Comparison of ENCODE assay signal across 12 cellular contexts in the genomic region with DNA sequence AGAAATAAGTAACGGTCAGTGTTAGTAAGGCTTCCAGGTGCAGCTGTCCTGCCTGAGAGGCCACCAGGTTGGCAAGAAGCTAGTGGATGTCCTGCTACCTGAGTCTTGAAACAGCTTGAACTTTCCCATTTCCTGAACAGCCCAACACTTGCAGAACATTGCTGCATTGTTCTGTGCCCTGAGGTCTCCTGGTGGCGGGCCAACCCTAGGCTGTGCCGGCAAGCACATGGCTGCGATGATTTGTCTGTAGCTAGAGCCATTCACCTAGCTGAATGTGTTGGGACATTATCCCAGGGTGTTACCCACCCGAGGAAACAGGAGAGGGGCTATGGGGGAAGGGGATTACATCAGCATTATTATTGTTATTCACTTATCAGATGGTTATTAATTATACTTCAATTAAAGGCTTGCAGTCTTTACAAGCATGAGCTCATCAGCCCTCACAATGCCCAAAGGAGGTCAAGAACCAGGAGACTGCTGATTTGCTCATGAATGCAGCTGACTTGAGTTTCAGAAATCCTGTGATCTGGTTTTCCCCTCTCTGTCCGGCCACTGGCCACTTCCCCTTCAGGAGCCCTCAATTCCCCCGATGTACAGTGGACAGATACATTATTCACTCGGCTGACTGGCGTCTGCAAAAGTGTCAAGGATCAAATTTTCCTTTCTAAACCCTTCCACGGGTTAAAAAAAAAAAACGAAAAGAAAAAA.
DNase-seq lines count a peak whose midpoint lies in the region; ATAC-seq, FAIRE-seq and TF ChIP-seq lines count a peak whose summit lies in the region.
"Had no signal": no experiment of that assay in that cellular context is flagged by ENCODE, and none has a peak within 500 bp of the region (broad histone marks: within the 10 kb centered on the region; RNA-seq: fewer than 3 reads in every experiment).

No MANE protein-coding gene starts in this region.

- no peak; a peak in 1 of 4 replicates for TF ChIP-seq EP300 in GM12878 (IDR thresholded peaks at IDR 0.05; ENCODE audit: borderline replicate concordance in 1 of 2, control insufficient read depth in 1 of 2, low read depth in 2 of 2, low read length in 2 of 2)

- H3K9ac ChIP-seq in GM12878 (ENCODE audit: control insufficient read depth, insufficient read depth, low read length), result no peak overlapping the region
- H3K9ac ChIP-seq: parathyroid adenoma had no signal

- peak overlapping the region; percentile 96 for H3K27ac Mint-ChIP-seq in progenitor cell of endocrine pancreas
- H3K27ac Mint-ChIP-seq in activated naive CD4-positive, alpha-beta T cell treated with anti-CD3 and anti-CD28 coated beads, Interleukin-2, amount 50 U/mL, for 72 hours, result no peak overlapping the region
- no peak overlapping the region for H3K27ac Mint-ChIP-seq in activated T-helper 2 cell treated with anti-CD3 and anti-CD28 coated beads, Interferon-gamma antibody, Interleukin-2, Interleukin-4, amounts not matched to agents 10 μg/mL and 5 μg/mL and 100 μg/mL, durations not matched to agents 14 hours and 24 hours and 36 hours

- intact Hi-C loops in GM12878 (cut with micrococcal nuclease; ENCODE audit: unreplicated experiment), result no loop called here
- intact Hi-C loops in right cardiac atrium (cut with DNase I), result no loop called here
- intact Hi-C loops in activated T-helper 2 cell treated with anti-CD3 and anti-CD28 coated beads, Interferon-gamma antibody, Interleukin-2, Interleukin-4, amounts not matched to agents 10 μg/mL and 5 μg/mL and 100 μg/mL, durations not matched to agents 14 hours and 24 hours and 36 hours (cut with micrococcal nuclease), result no loop called here

- no peak overlapping the region for H3K27ac ChIP-seq in GM12878 (ENCODE audit: control insufficient read depth, insufficient read depth)
- no peak overlapping the region for H3K27ac ChIP-seq in right cardiac atrium (ENCODE audit: low read length)
- H3K27ac ChIP-seq: thoracic aorta had no signal

- H3K36me3 ChIP-seq in GM12878 (ENCODE audit: control insufficient read depth in 2 of 2, insufficient read depth in 2 of 2, low read length in 1 of 2), result no peaks in the 10 kb centered on the region
- H3K36me3 ChIP-seq: thoracic aorta had no signal

- peaks cover 66% of the 10 kb centered on the region for H3K4me1 Mint-ChIP-seq in progenitor cell of endocrine pancreas (ENCODE audit: low read depth)
- peaks cover 21% of the 10 kb centered on the region for H3K4me1 Mint-ChIP-seq in activated T-helper 2 cell treated with anti-CD3 and anti-CD28 coated beads, Interferon-gamma antibody, Interleukin-2, Interleukin-4, amounts not matched to agents 10 μg/mL and 5 μg/mL and 100 μg/mL, durations not matched to agents 14 hours and 24 hours and 36 hours (ENCODE audit: low read depth)

- no peaks in the 10 kb centered on the region for H3K9me3 ChIP-seq in GM12878 (replicated peaks; ENCODE audit: control insufficient read depth, insufficient read depth, low read length)
- no peaks in the 10 kb centered on the region for H3K9me3 ChIP-seq in right cardiac atrium (ENCODE audit: control insufficient read depth, low read length)
- H3K9me3 ChIP-seq: thoracic aorta had no signal

- ATAC-seq in GM12878, result peak; percentile 82
- ATAC-seq in right cardiac atrium, result peak; percentile 53 to 67
- ATAC-seq in activated naive CD4-positive, alpha-beta T cell treated with anti-CD3 and anti-CD28 coated beads, Interleukin-2, amount 50 U/mL, for 72 hours, result no peak
- no peak for ATAC-seq in HG02973 (IDR thresholded peaks at IDR 0.05; ENCODE audit: unreplicated experiment)

- DNase-seq in GM10248 (ENCODE audit: extremely low spot score) (peak; percentile 34), GM12878 (ENCODE audit: low read depth, low spot score) (no peak), right cardiac atrium (peak in 2 of 3 donors; percentile 26 to 70), progenitor cell of endocrine pancreas (ENCODE audit: low spot score, unreplicated experiment) (no peak), NCI-H526 treated with DMSO at 0.1 percent for 48 hours (lab: John Stamatoyannopoulos, UW) (no peak)
- no peak for DNase-seq in activated naive CD4-positive, alpha-beta T cell treated with anti-CD3 and anti-CD28 coated beads, Interleukin-2, amount 50 U/mL, for 72 hours (ENCODE audit: low spot score in 2 of 2)
- no peak for DNase-seq in activated T-helper 2 cell treated with anti-CD3 and anti-CD28 coated beads, Interferon-gamma antibody, Interleukin-2, Interleukin-4, amounts not matched to agents 10 μg/mL and 5 μg/mL and 100 μg/mL, durations not matched to agents 14 hours and 24 hours and 36 hours (ENCODE audit: low spot score)
- DNase-seq: GF-D8, H9 had no signal

- H3K4me1 ChIP-seq in GM12878 (ENCODE audit: control insufficient read depth, insufficient read depth, low read length), result peaks cover 19% of the 10 kb centered on the region
- H3K4me1 ChIP-seq in right cardiac atrium (ENCODE audit: control insufficient read depth, insufficient read depth, low read length), result peaks cover 8% of the 10 kb centered on the region

- peak overlapping the region; percentile 31 for H3K4me3 Mint-ChIP-seq in progenitor cell of endocrine pancreas (ENCODE audit: low read depth)
- no peak overlapping the region for H3K4me3 Mint-ChIP-seq in activated T-helper 2 cell treated with anti-CD3 and anti-CD28 coated beads, Interferon-gamma antibody, Interleukin-2, Interleukin-4, amounts not matched to agents 10 μg/mL and 5 μg/mL and 100 μg/mL, durations not matched to agents 14 hours and 24 hours and 36 hours (ENCODE audit: low read depth)
- H3K4me3 Mint-ChIP-seq: H9 had no signal

- H3K4me2 ChIP-seq in GM12878 (ENCODE audit: control insufficient read depth, insufficient read depth), result 0 out of 2 replicates have a peak overlapping the region, but pooled peaks have one; percentile 17

- no peak overlapping the region for H2AFZ ChIP-seq in GM12878 (ENCODE audit: control insufficient read depth, low read depth, low read length)

- in situ Hi-C loops in GM12878 (cut with MboI), result no loop called here

- WGBS in GM12878 (ENCODE audit: insufficient coverage, insufficient replicate concordance, low lambda C conversion rate, missing lambda C conversion rate), result 39% methylated on average over 10 of the region's 11 CpGs
- WGBS in right cardiac atrium, result 43% methylated on average over 11 of the region's 11 CpGs

- no peaks in the 10 kb centered on the region for H3K9me3 Mint-ChIP-seq in progenitor cell of endocrine pancreas (ENCODE audit: low read depth)
- H3K9me3 Mint-ChIP-seq in activated naive CD4-positive, alpha-beta T cell treated with anti-CD3 and anti-CD28 coated beads, Interleukin-2, amount 50 U/mL, for 72 hours, result peaks cover 4 to 5% of the 10 kb centered on the region in 2 donors
- H3K9me3 Mint-ChIP-seq in activated T-helper 2 cell treated with anti-CD3 and anti-CD28 coated beads, Interferon-gamma antibody, Interleukin-2, Interleukin-4, amounts not matched to agents 10 μg/mL and 5 μg/mL and 100 μg/mL, durations not matched to agents 14 hours and 24 hours and 36 hours, result no peaks in the 10 kb centered on the region
- H3K9me3 Mint-ChIP-seq: H9 had no signal

- H3K36me3 Mint-ChIP-seq in progenitor cell of endocrine pancreas (ENCODE audit: insufficient read depth), result no peaks in the 10 kb centered on the region
- H3K36me3 Mint-ChIP-seq in activated naive CD4-positive, alpha-beta T cell treated with anti-CD3 and anti-CD28 coated beads, Interleukin-2, amount 50 U/mL, for 72 hours, result no peaks in the 10 kb centered on the region
- H3K36me3 Mint-ChIP-seq in activated T-helper 2 cell treated with anti-CD3 and anti-CD28 coated beads, Interferon-gamma antibody, Interleukin-2, Interleukin-4, amounts not matched to agents 10 μg/mL and 5 μg/mL and 100 μg/mL, durations not matched to agents 14 hours and 24 hours and 36 hours (ENCODE audit: low read depth), result no peaks in the 10 kb centered on the region

- BruUV-seq in GM12878 (replicated peaks; lab: Mats Ljungman, UMichigan), result no TSS peak

- H4K20me1 ChIP-seq in GM12878 (ENCODE audit: control insufficient read depth, insufficient read depth), result no peaks in the 10 kb centered on the region

- TF ChIP-seq CTCF in GM10248 (IDR thresholded peaks at IDR 0.05; ENCODE audit: control extremely low read depth, extremely low read depth, low read depth, missing control alignments) (no peak), GM12878 (IDR thresholded peaks at IDR 0.05 in 2 of 3, conservative IDR thresholded peaks at IDR 0.05 in 1 of 3; ENCODE audit: control insufficient read depth in 2 of 3, extremely low read depth in 1 of 3, insufficient read depth in 1 of 3, low read depth in 3 of 3, low read length in 3 of 3) (no peak), progenitor cell of endocrine pancreas (IDR thresholded peaks at IDR 0.05; ENCODE audit: unreplicated experiment) (no peak)

- H3K79me2 ChIP-seq in GM12878 (ENCODE audit: control insufficient read depth, insufficient read depth, low read length), result no peaks in the 10 kb centered on the region
- H3K79me2 ChIP-seq: parathyroid adenoma had no signal

- RAD21 ChIA-PET in GM12878 (lab: Charles Lee; ENCODE audit: unreplicated experiment), result interaction anchor here (1.1 kb wide), 1 partner anchor 105 kb away, joined by 3 read pairs; no protein-coding TSS in a partner anchor

- CTCF ChIA-PET in GM10248 (lab: Yijun Ruan, JAX) (interaction anchor here (1.6 kb wide), 1 partner anchor 14 kb away, joined by 6 read pairs; no protein-coding TSS in a partner anchor), GM12878 (lab: Yijun Ruan, JAX) (no interaction called here)

- TF ChIP-seq RAD21 in GM12878 (IDR thresholded peaks at IDR 0.05; ENCODE audit: insufficient read depth, low read depth, low read length), result no peak

- H3K4me3 ChIP-seq in GM12878 (no peak overlapping the region), right cardiac atrium (ENCODE audit: low read length) (no peak overlapping the region)
- H3K4me3 ChIP-seq: thoracic aorta had no signal

- no peaks in the 10 kb centered on the region for H3K27me3 ChIP-seq in GM12878 (replicated peaks in 1 of 2; ENCODE audit: control insufficient read depth in 2 of 2, insufficient read depth in 2 of 2, low read length in 1 of 2)
- H3K27me3 ChIP-seq in right cardiac atrium (ENCODE audit: control insufficient read depth, insufficient read depth), result no peaks in the 10 kb centered on the region

- no peaks in the 10 kb centered on the region for H3K27me3 Mint-ChIP-seq in progenitor cell of endocrine pancreas
- H3K27me3 Mint-ChIP-seq in activated T-helper 2 cell treated with anti-CD3 and anti-CD28 coated beads, Interferon-gamma antibody, Interleukin-2, Interleukin-4, amounts not matched to agents 10 μg/mL and 5 μg/mL and 100 μg/mL, durations not matched to agents 14 hours and 24 hours and 36 hours (ENCODE audit: low read depth), result peaks cover 1% of the 10 kb centered on the region

- POLR2A ChIA-PET in GM10248 (lab: Yijun Ruan, JAX) (interaction anchor here (0.8 kb wide), 1 partner anchor 20 kb away, joined by 4 read pairs; no protein-coding TSS in a partner anchor), GM12878 (lab: Charles Lee) (interaction anchor here (0.6 kb wide), 2 partner anchors 187 to 246 kb away, joined by 3 to 5 read pairs; no protein-coding TSS in a partner anchor)

- FAIRE-seq in GM12878 (lab: Jason Lieb, UNC), result no peak

- no peak for TF ChIP-seq POLR2A in GM12878 (IDR thresholded peaks at IDR 0.05; ENCODE audit: low read depth, low read length)

- SMC1A ChIA-PET in GM12878 (lab: Charles Lee; ENCODE audit: uncharacterized antibody, unreplicated experiment), result interaction anchor here (1.1 kb wide), 1 partner anchor 11 kb away, joined by 4 read pairs; no protein-coding TSS in a partner anchor

TF ChIP-seq in GM12878, 131 proteins besides CTCF, POLR2A, EP300 and RAD21 (continues in another document):
- TF ChIP-seq POLR2AphosphoS2 (IDR thresholded peaks at IDR 0.05; ENCODE audit: low read depth, low read length), result no peak

Comparison
In these comparisons a context has a peak if more than half of its experiments do, and no peak if none do; other contexts are left out.
1. DNase-seq: peak in GM10248 (single experiment) and right cardiac atrium (2 of 3); none in GM12878 (single experiment), progenitor cell of endocrine pancreas (single experiment), activated naive CD4-positive, alpha-beta T cell treated with anti-CD3 and anti-CD28 coated beads, Interleukin-2, amount 50 U/mL, for 72 hours (0 of 2), activated T-helper 2 cell treated with anti-CD3 and anti-CD28 coated beads, Interferon-gamma antibody, Interleukin-2, Interleukin-4, amounts not matched to agents 10 μg/mL and 5 μg/mL and 100 μg/mL, durations not matched to agents 14 hours and 24 hours and 36 hours (single experiment) and NCI-H526 treated with DMSO at 0.1 percent for 48 hours (single experiment).
2. ATAC-seq: peak in GM12878 (single experiment) and right cardiac atrium (2 of 2); none in activated naive CD4-positive, alpha-beta T cell treated with anti-CD3 and anti-CD28 coated beads, Interleukin-2, amount 50 U/mL, for 72 hours (0 of 2) and HG02973 (single experiment).